ENCODE assay signal across 35 cellular contexts in the genomic region with DNA sequence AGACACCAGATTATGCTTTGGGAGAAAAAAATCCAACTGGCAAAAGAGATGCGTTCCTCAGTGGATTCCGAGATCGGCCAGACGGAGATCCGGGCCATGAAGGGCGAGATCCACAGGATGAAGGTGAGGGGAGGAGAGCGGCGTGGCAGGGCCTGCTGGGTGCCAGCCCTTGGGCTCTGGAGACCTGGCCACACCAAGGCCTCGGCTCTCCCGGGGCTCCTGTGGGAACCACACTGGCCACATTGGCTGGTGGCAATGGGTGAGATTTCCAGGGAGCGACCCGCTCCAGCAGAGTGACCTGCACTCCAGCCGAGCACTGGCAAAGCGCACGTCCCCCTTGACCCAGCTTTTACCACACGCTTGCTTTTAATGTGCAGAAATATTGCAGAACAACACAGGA.
"Had no signal": no experiment of that assay in that cellular context is flagged by ENCODE, and none has a peak within 500 bp of the region (broad histone marks: within the 10 kb centered on the region; RNA-seq: fewer than 3 reads in every experiment).

No MANE protein-coding gene starts in this region.

- DNase-seq: activated B cell treated with CpG ODN at 0.5 μM for 24 hours; activated CD4-positive, alpha-beta memory T cell treated with anti-CD3 and anti-CD28 coated beads for 36 hours; activated CD4-positive, alpha-beta T cell treated with anti-CD3 and anti-CD28 coated beads for 4 hours; activated CD4-positive, alpha-beta T cell treated with anti-CD3 and anti-CD28 coated beads, Interleukin-2, amount 10 ng/mL, durations not matched to agents 24 days and 14 days; activated CD4-positive, alpha-beta T cell treated with anti-CD3 and anti-CD28 coated beads, Interleukin-2, amount 50 U/mL, for 1 hour; activated CD4-positive, alpha-beta T cell treated with anti-CD3 and anti-CD28 coated beads, Interleukin-2, amount 50 U/mL, for 4 hours; activated CD4-positive, CD25-positive, alpha-beta regulatory T cell treated with anti-CD3 and anti-CD28 coated beads, Interleukin-2, amount 50 U/mL, for 72 hours; activated CD8-positive, alpha-beta memory T cell treated with anti-CD3 and anti-CD28 coated beads, Interleukin-2, amount 50 U/mL, for 4 hours; activated CD8-positive, alpha-beta T cell treated with anti-CD3 and anti-CD28 coated beads for 36 hours; activated effector memory CD4-positive, alpha-beta T cell treated with anti-CD3 and anti-CD28 coated beads, Interleukin-2, amount 50 U/mL, for 16 hours; activated gamma-delta T cell treated with Interleukin-2 at 50 U/mL for 16 hours; activated naive CD4-positive, alpha-beta T cell; activated naive CD4-positive, alpha-beta T cell treated with anti-CD3 and anti-CD28 coated beads for 36 hours; activated naive CD4-positive, alpha-beta T cell treated with anti-CD3 and anti-CD28 coated beads, Interleukin-2, amount 50 U/mL, for 16 hours; activated naive CD8-positive, alpha-beta T cell treated with anti-CD3 and anti-CD28 coated beads for 36 hours; activated T-cell treated with anti-CD3 and anti-CD28 coated beads for 4 hours; activated T-cell treated with anti-CD3 and anti-CD28 coated beads, Interleukin-2, amount 50 U/mL, for 1 hour; activated T-cell treated with anti-CD3 and anti-CD28 coated beads, Interleukin-2, amount 50 U/mL, for 4 hours; activated T-cell treated with anti-CD3 and anti-CD28 coated beads, Interleukin-2, amount 50 U/mL, for 72 hours; adrenal gland; amniotic stem cell; aorta; body of pancreas; brain microvascular endothelial cell; central memory CD4-positive, alpha-beta T cell; SW 1271; T-helper 1 cell; T-helper 2 cell; T-helper 9 cell had no signal

- H3K36me3 ChIP-seq: adrenal gland, brain microvascular endothelial cell, breast epithelium had no signal

- H3K27me3 ChIP-seq: adrenal gland, body of pancreas, brain microvascular endothelial cell, breast epithelium had no signal

- H3K9me3 ChIP-seq: adrenal gland, body of pancreas, breast epithelium had no signal

- H3K4me1 ChIP-seq: adrenal gland, body of pancreas, breast epithelium had no signal

- H3K27ac ChIP-seq: adrenal gland, body of pancreas, brain microvascular endothelial cell, breast epithelium, VCaP had no signal

- H3K4me3 ChIP-seq: adrenal gland, body of pancreas, breast epithelium had no signal

- FAIRE-seq: astrocyte, TTC549 had no signal

- ATAC-seq: activated CD8-positive, alpha-beta T cell treated with anti-CD3 and anti-CD28 coated beads for 36 hours; activated naive CD4-positive, alpha-beta T cell treated with anti-CD3 and anti-CD28 coated beads, Interleukin-2, amount 50 U/mL, for 72 hours; activated T-cell treated with anti-CD3 and anti-CD28 coated beads, Interleukin-2, amount 50 U/mL, for 4 hours; activated T-cell treated with anti-CD3 and anti-CD28 coated beads, Interleukin-2, amount 50 U/mL, for 72 hours; activated T-helper 17 cell treated with anti-CD3 and anti-CD28 coated beads, Interleukin-2, amount 50 U/mL, for 72 hours; body of pancreas had no signal
